In genomic region chr12:6943719-6944380, GRCh38 we compare ENCODE assay signal across 8 cellular contexts. TPM values are rescaled to one million over a fixed set of nuclear protein-coding genes. Genes with fewer than 3 reads are reported as not detected.
DNase-seq lines count a peak whose midpoint lies in the region; ATAC-seq, FAIRE-seq and TF ChIP-seq lines count a peak whose summit lies in the region.

TSS of gene C12orf57 (plus strand) at chr12:6944022. CDS start at chr12:6944122, 100 bp downstream.
TSS of gene RNU7-1 (plus strand) at chr12:6943816.

- no peak for FAIRE-seq in endothelial cell of umbilical vein (lab: Jason Lieb, UNC)

- DNase-seq in D341Med (ENCODE audit: low spot score) (peak; percentile 86), NOMO-1 treated with DMSO at 0.1 percent for 48 hours (lab: John Stamatoyannopoulos, UW; ENCODE audit: unreplicated experiment) (peak; percentile 92), activated T-cell treated with anti-CD3 and anti-CD28 coated beads for 4 hours (peak; percentile 48), endothelial cell of umbilical vein (ENCODE audit: low read depth, low spot score) (peak; percentile 93), mucosa of descending colon (peak; percentile 82 to 90 (median 83))
- peak; percentile 75 for DNase-seq in stimulated activated naive CD4-positive, alpha-beta T cell treated with Interleukin-2 at 50 U/mL for 16 hours (lab: John Stamatoyannopoulos, UW)

- H3K9ac ChIP-seq in HUES48 (ENCODE audit: low read depth, low read length) (peak within 1 kb of the TSS; percentile 95), endothelial cell of umbilical vein (replicated peaks; ENCODE audit: extremely low read depth, insufficient read depth, low read length) (peak within 1 kb of the TSS; percentile 74)

- ATAC-seq in GM21423 (IDR thresholded peaks at IDR 0.05; ENCODE audit: unreplicated experiment), result peak; percentile 28
- peak; percentile 58 for ATAC-seq in mucosa of descending colon

- H3K27me3 ChIP-seq in HUES48 (ENCODE audit: control insufficient read depth, insufficient read depth, low read length) (no peaks in the 10 kb centered on the region), endothelial cell of umbilical vein (ENCODE audit: control insufficient read depth in 2 of 2, insufficient read depth in 2 of 2, low read length in 2 of 2) (no peaks in the 10 kb centered on the region)

- H3K4me3 ChIP-seq in HUES48 (ENCODE audit: low read depth, low read length) (peak within 1 kb of the TSS; percentile 83), endothelial cell of umbilical vein (replicated peaks in 1 of 3; ENCODE audit: insufficient read depth in 1 of 3, low read depth in 1 of 3, low read length in 3 of 3) (peak within 1 kb of the TSS; percentile 20 to 51 (median 51)), mucosa of descending colon (peak within 1 kb of the TSS; percentile 52)

- H3K27ac ChIP-seq in HUES48 (ENCODE audit: low read depth, low read length) (peak within 1 kb of the TSS; percentile 99), endothelial cell of umbilical vein (ENCODE audit: insufficient read depth, low read depth, low read length) (peak within 1 kb of the TSS; percentile 57)

- POLR2A ChIA-PET in endothelial cell of umbilical vein (lab: Charles Lee), result interaction anchor here (0.6 to 2.5 kb wide), 20 partner anchors 10 to 994 kb away, joined by 3 to 24 read pairs (median 5); partner anchors contain the start of genes ATN1, C1RL, LPCAT3 and PTMS

- H3K9me1 ChIP-seq in endothelial cell of umbilical vein (replicated peaks; ENCODE audit: control insufficient read depth, extremely low read depth, insufficient read depth, low read length), result no peaks in the 10 kb centered on the region

- dilution Hi-C loops in endothelial cell of umbilical vein (cut with MboI; ENCODE audit: extremely low pct_ligation_motif_present, low sequenced_read_pairs), result no loop called here

- no peaks in the 10 kb centered on the region for H3K79me2 ChIP-seq in endothelial cell of umbilical vein (ENCODE audit: control insufficient read depth, insufficient read depth, low read length)

- H3K9me3 ChIP-seq in HUES48 (ENCODE audit: control insufficient read depth, insufficient read depth, low read length) (no peaks in the 10 kb centered on the region), endothelial cell of umbilical vein (replicated peaks; ENCODE audit: control insufficient read depth, insufficient read depth, low read length) (no peaks in the 10 kb centered on the region), mucosa of descending colon (no peaks in the 10 kb centered on the region)

- CTCF ChIA-PET in endothelial cell of umbilical vein (lab: Charles Lee), result interaction anchor here (1.0 to 6.0 kb wide), 22 partner anchors 9 to 694 kb away, joined by 3 to 124 read pairs (median 6); partner anchors contain the start of genes ATN1, C1R, C1RL and C1S

- TF ChIP-seq CTCF in endothelial cell of umbilical vein (IDR thresholded peaks at IDR 0.05; ENCODE audit: extremely low read depth in 1 of 2, insufficient read depth in 1 of 2, low read depth in 1 of 2, low read length in 2 of 2) (no peak), mucosa of descending colon (IDR thresholded peaks at IDR 0.05) (no peak)

- TF ChIP-seq POLR2A in endothelial cell of umbilical vein (IDR thresholded peaks at IDR 0.05; ENCODE audit: low read depth, low read length), result peak; percentile 100

- H3K4me2 ChIP-seq in endothelial cell of umbilical vein (ENCODE audit: insufficient read depth, low read length), result peak within 1 kb of the TSS; percentile 73

- H4K20me1 ChIP-seq in endothelial cell of umbilical vein (replicated peaks; ENCODE audit: control insufficient read depth, extremely low read depth, insufficient read depth, low read length), result no peaks in the 10 kb centered on the region

- TSS peak; percentile 94 for BruUV-seq in endothelial cell of umbilical vein (replicated peaks; lab: Mats Ljungman, UMichigan)

- no peak within 1 kb of the TSS for H2AFZ ChIP-seq in endothelial cell of umbilical vein (ENCODE audit: low read depth, low read length)

- H3K36me3 ChIP-seq in HUES48 (ENCODE audit: control insufficient read depth, insufficient read depth, low read length) (peaks cover 26% of the 10 kb centered on the region), endothelial cell of umbilical vein (ENCODE audit: control insufficient read depth in 2 of 2, extremely low read depth in 1 of 2, insufficient read depth in 2 of 2, low read length in 2 of 2) (peaks cover 0 to 15% of the 10 kb centered on the region in 2 experiments), mucosa of descending colon (ENCODE audit: low read depth) (peaks cover 6% of the 10 kb centered on the region)

- intact Hi-C loops in endothelial cell of umbilical vein (cut with micrococcal nuclease), result loop anchor here (1.0 to 2.0 kb wide), 11 partner anchors 20 to 694 kb away; partner anchors contain the start of genes C1R, C1RL, EMG1 and LPCAT3
- intact Hi-C loops in mucosa of descending colon (cut with DNase I, micrococcal nuclease), result no loop called here

- H3K4me1 ChIP-seq in HUES48 (ENCODE audit: control insufficient read depth, insufficient read depth, low read length), result peaks cover 25% of the 10 kb centered on the region
- H3K4me1 ChIP-seq in endothelial cell of umbilical vein (ENCODE audit: control insufficient read depth, extremely low read depth, insufficient read depth, low read length), result peaks cover 15% of the 10 kb centered on the region
- H3K4me1 ChIP-seq in mucosa of descending colon (ENCODE audit: low read depth), result peaks cover 28% of the 10 kb centered on the region

TF ChIP-seq in endothelial cell of umbilical vein, 7 proteins besides CTCF, POLR2A, EP300 and RAD21:
- TF ChIP-seq JUN (IDR thresholded peaks at IDR 0.05; ENCODE audit: borderline replicate concordance, insufficient read depth, insufficient read length, low read depth) (no peak), POLR2AphosphoS5 (IDR thresholded peaks at IDR 0.05; ENCODE audit: insufficient read depth, low read depth, low read length) (peak; percentile 100), FOS (IDR thresholded peaks at IDR 0.05; ENCODE audit: borderline replicate concordance, insufficient read depth, low read length) (no peak)

RNA-seq across cellular contexts. Expression of gene C12orf57, which starts in this region (rescaled TPM):
- total RNA-seq in endothelial cell of umbilical vein, result 153 and 167 TPM in 2 replicates
- polyA plus RNA-seq in endothelial cell of umbilical vein, result 729 and 802 TPM in 2 replicates
- 563 and 605 TPM in 2 replicates for polyA plus RNA-seq in endothelial cell of umbilical vein (2011; cell fraction: cytosol; rRNA removed)
- polyA plus RNA-seq in endothelial cell of umbilical vein (2011; cell fraction: nucleus; rRNA removed), result 175 and 212 TPM in 2 replicates
- 176 and 200 TPM in 2 replicates for polyA plus RNA-seq in endothelial cell of umbilical vein (2012)
- 79.2 and 103 TPM in 2 replicates for polyA minus RNA-seq in endothelial cell of umbilical vein
- polyA minus RNA-seq in endothelial cell of umbilical vein (2011; cell fraction: cytosol; rRNA and poly(A)+ RNA removed), result 85.2 TPM
- 26.8 and 44.8 TPM in 2 replicates for polyA minus RNA-seq in endothelial cell of umbilical vein (2011; cell fraction: nucleus; rRNA and poly(A)+ RNA removed)
- 100 to 1,000 TPM; 113 to 175 (median 130) TPM for total RNA-seq in mucosa of descending colon

RNA-seq across cellular contexts. Expression of gene RNU7-1, which starts in this region (rescaled TPM):
- total RNA-seq in endothelial cell of umbilical vein, result not detected in 2 replicates
- polyA plus RNA-seq in endothelial cell of umbilical vein, result not detected in 2 replicates
- polyA plus RNA-seq in endothelial cell of umbilical vein (2011; cell fraction: cytosol; rRNA removed), result not detected in 2 replicates
- polyA plus RNA-seq in endothelial cell of umbilical vein (2011; cell fraction: nucleus; rRNA removed), result not detected in 2 replicates
- polyA plus RNA-seq in endothelial cell of umbilical vein (2012), result not detected in 2 replicates
- polyA minus RNA-seq in endothelial cell of umbilical vein, result not detected in 2 replicates
- not detected for polyA minus RNA-seq in endothelial cell of umbilical vein (2011; cell fraction: cytosol; rRNA and poly(A)+ RNA removed)
- polyA minus RNA-seq in endothelial cell of umbilical vein (2011; cell fraction: nucleus; rRNA and poly(A)+ RNA removed), result not detected in 2 replicates
- total RNA-seq in mucosa of descending colon, result not detected

Comparison
In these comparisons a context has a peak if more than half of its experiments do, and no peak if none do; other contexts are left out.
1. Peak in every context shown above with its lines: DNase-seq, ATAC-seq, H3K4me3 ChIP-seq and H3K27ac ChIP-seq.